ENCODE assay signal across 15 cellular contexts in genomic region chr17:42690596-42690995, GRCh38. TPM values are rescaled to one million over a fixed set of nuclear protein-coding genes. Genes with fewer than 3 reads are reported as not detected.
DNase-seq lines count a peak whose midpoint lies in the region; ATAC-seq and TF ChIP-seq lines count a peak whose summit lies in the region.
"Had no signal": no experiment of that assay in that cellular context is flagged by ENCODE, and none has a peak within 500 bp of the region (broad histone marks: within the 10 kb centered on the region; RNA-seq: fewer than 3 reads in every experiment).

No MANE protein-coding gene starts in this region.

- peak overlapping the region; percentile 6 for H3K23ac ChIP-seq in trophoblast cell (ENCODE audit: low read length)

- H3K27me3 ChIP-seq in left ventricle myocardium inferior (ENCODE audit: low read depth) (no peaks in the 10 kb centered on the region), trophoblast cell (ENCODE audit: insufficient read depth, low read length) (no peaks in the 10 kb centered on the region)

- WGBS in trophoblast cell (ENCODE audit: extremely low coverage, insufficient coverage, insufficient read length), result no CpG with 5 or more reads among the region's 10 CpGs

- H4K91ac ChIP-seq in trophoblast cell (ENCODE audit: low read depth, low read length), result no peak overlapping the region

- ATAC-seq in activated naive CD8-positive, alpha-beta T cell treated with anti-CD3 and anti-CD28 coated beads, Interleukin-2, amount 10 ng/mL, durations not matched to agents 7 days and 5 days (ENCODE audit: low read depth), result no peak
- ATAC-seq in T-helper 17 cell, result no peak
- ATAC-seq: GM12878, GM23338 had no signal

- no peak overlapping the region for H2BK120ac ChIP-seq in trophoblast cell (ENCODE audit: insufficient read depth, low read length, poor library complexity)

- H3K36me3 ChIP-seq in left ventricle myocardium inferior (peaks cover 34% of the 10 kb centered on the region), trophoblast cell (ENCODE audit: control insufficient read depth in 1 of 2, insufficient read depth in 2 of 2, low read length in 2 of 2) (peaks cover 0 to 2% of the 10 kb centered on the region in 2 experiments)

- peak overlapping the region; percentile 16 for H3K27ac Mint-ChIP-seq in activated naive CD8-positive, alpha-beta T cell treated with anti-CD3 and anti-CD28 coated beads, Interleukin-2, amount 10 ng/mL, durations not matched to agents 7 days and 5 days
- no peak overlapping the region for H3K27ac Mint-ChIP-seq in activated naive CD8-positive, alpha-beta T cell treated with anti-CD3 and anti-CD28 coated beads for 36 hours
- peak overlapping the region; percentile 32 for H3K27ac Mint-ChIP-seq in T-helper 17 cell
- H3K27ac Mint-ChIP-seq: GM23338 had no signal

- H3K4me1 ChIP-seq in left ventricle myocardium inferior, result peaks cover 9% of the 10 kb centered on the region
- H3K4me1 ChIP-seq in trophoblast cell (ENCODE audit: control insufficient read depth in 1 of 2, insufficient read depth in 2 of 2, low read length in 2 of 2), result peaks cover 4% of the 10 kb centered on the region in 2 experiments

- no peak overlapping the region for H2AK5ac ChIP-seq in trophoblast cell (ENCODE audit: low read length)

- H3K4me1 Mint-ChIP-seq in activated naive CD8-positive, alpha-beta T cell treated with anti-CD3 and anti-CD28 coated beads, Interleukin-2, amount 10 ng/mL, durations not matched to agents 7 days and 5 days, result no peaks in the 10 kb centered on the region
- no peaks in the 10 kb centered on the region for H3K4me1 Mint-ChIP-seq in activated naive CD8-positive, alpha-beta T cell treated with anti-CD3 and anti-CD28 coated beads for 36 hours
- peaks cover 13% of the 10 kb centered on the region for H3K4me1 Mint-ChIP-seq in T-helper 17 cell
- H3K4me1 Mint-ChIP-seq: CD14-positive monocyte; CD8-positive, alpha-beta memory T cell had no signal

- POLR2A ChIA-PET in activated naive CD8-positive, alpha-beta T cell treated with anti-CD3 and anti-CD28 coated beads, Interleukin-2, amount 10 ng/mL, durations not matched to agents 7 days and 5 days (lab: Charles Lee), result no interaction called here

- H4K12ac ChIP-seq in trophoblast cell (ENCODE audit: low read depth, low read length), result no peak overlapping the region

- H3K9ac ChIP-seq in trophoblast cell (ENCODE audit: low read length), result no peak overlapping the region

- no peaks in the 10 kb centered on the region for H3K36me3 Mint-ChIP-seq in activated naive CD8-positive, alpha-beta T cell treated with anti-CD3 and anti-CD28 coated beads, Interleukin-2, amount 10 ng/mL, durations not matched to agents 7 days and 5 days
- no peaks in the 10 kb centered on the region for H3K36me3 Mint-ChIP-seq in activated naive CD8-positive, alpha-beta T cell treated with anti-CD3 and anti-CD28 coated beads for 36 hours
- peaks cover 3% of the 10 kb centered on the region for H3K36me3 Mint-ChIP-seq in T-helper 17 cell (ENCODE audit: low read depth)
- H3K36me3 Mint-ChIP-seq: CD8-positive, alpha-beta memory T cell had no signal

- H2AFZ ChIP-seq in trophoblast cell (ENCODE audit: insufficient read depth, low read length, poor library complexity), result no peak overlapping the region
- H2AFZ ChIP-seq: GM23338 had no signal

- no peaks in the 10 kb centered on the region for H3K9me3 Mint-ChIP-seq in activated naive CD8-positive, alpha-beta T cell treated with anti-CD3 and anti-CD28 coated beads, Interleukin-2, amount 10 ng/mL, durations not matched to agents 7 days and 5 days
- H3K9me3 Mint-ChIP-seq in activated naive CD8-positive, alpha-beta T cell treated with anti-CD3 and anti-CD28 coated beads for 36 hours, result no peaks in the 10 kb centered on the region
- H3K9me3 Mint-ChIP-seq: CD14-positive monocyte; CD8-positive, alpha-beta memory T cell; GM23338 had no signal

- no peaks in the 10 kb centered on the region for H3K79me1 ChIP-seq in trophoblast cell (ENCODE audit: low read length)

- intact Hi-C loops in left ventricle myocardium inferior (cut with micrococcal nuclease), result no loop called here

- H2BK12ac ChIP-seq in trophoblast cell (ENCODE audit: low read length), result no peak overlapping the region

- H4K8ac ChIP-seq in trophoblast cell (ENCODE audit: low read depth, low read length), result no peak overlapping the region

- H3K79me2 ChIP-seq in trophoblast cell (ENCODE audit: control insufficient read depth, insufficient read depth, low read length, poor library complexity), result no peaks in the 10 kb centered on the region

- H3K14ac ChIP-seq in trophoblast cell (ENCODE audit: low read length), result no peak overlapping the region

- no peak for TF ChIP-seq CTCF in left ventricle myocardium inferior (IDR thresholded peaks at IDR 0.05; ENCODE audit: borderline replicate concordance)

- H3K4ac ChIP-seq in trophoblast cell (ENCODE audit: low read depth, low read length), result no peak overlapping the region

- H3K27ac ChIP-seq in left ventricle myocardium inferior (replicated peaks), result peak overlapping the region; percentile 50
- no peak overlapping the region for H3K27ac ChIP-seq in trophoblast cell (ENCODE audit: low read depth, low read length)
- H3K27ac ChIP-seq: 22Rv1 had no signal

- H2BK5ac ChIP-seq in trophoblast cell (ENCODE audit: low read depth, low read length, poor library complexity), result no peak overlapping the region

- H3K9me3 ChIP-seq in T-helper 17 cell (ENCODE audit: control insufficient read depth, low read length, poor library complexity, severe bottlenecking) (no peaks in the 10 kb centered on the region), left ventricle myocardium inferior (replicated peaks) (no peaks in the 10 kb centered on the region), trophoblast cell (ENCODE audit: insufficient read depth, low read depth, low read length) (peaks cover 2% of the 10 kb centered on the region)

- peaks cover 2% of the 10 kb centered on the region for H3K27me3 Mint-ChIP-seq in activated naive CD8-positive, alpha-beta T cell treated with anti-CD3 and anti-CD28 coated beads, Interleukin-2, amount 10 ng/mL, durations not matched to agents 7 days and 5 days
- H3K27me3 Mint-ChIP-seq in activated naive CD8-positive, alpha-beta T cell treated with anti-CD3 and anti-CD28 coated beads for 36 hours, result no peaks in the 10 kb centered on the region
- H3K27me3 Mint-ChIP-seq in T-helper 17 cell, result no peaks in the 10 kb centered on the region

- H3K4me3 ChIP-seq in left ventricle myocardium inferior (no peak overlapping the region), trophoblast cell (ENCODE audit: low read depth, low read length) (no peak overlapping the region)
- H3K4me3 ChIP-seq: GM12878, GM23338 had no signal

- no peak overlapping the region for H3K18ac ChIP-seq in trophoblast cell (ENCODE audit: low read length)

- no peak for DNase-seq in activated naive CD8-positive, alpha-beta T cell treated with anti-CD3 and anti-CD28 coated beads, Interleukin-2, amount 10 ng/mL, durations not matched to agents 7 days and 5 days
- DNase-seq in activated naive CD8-positive, alpha-beta T cell treated with anti-CD3 and anti-CD28 coated beads for 36 hours, result no peak
- DNase-seq in T-helper 17 cell (no peak), left ventricle myocardium inferior (no peak), trophoblast cell (no peak), cortex of kidney (lab: John Stamatoyannopoulos, UW) (no peak), OCI-M1 (lab: John Stamatoyannopoulos, UW) (no peak)
- DNase-seq in stimulated activated CD4-positive, alpha-beta T cell treated with anti-CD3 and anti-CD28 coated beads, Interleukin-2, amount 100 ng/mL, for 24 hours, result no peak
- DNase-seq: Calu3; CD8-positive, alpha-beta memory T cell; DMS 273 treated with DMSO at 0.1 percent for 48 hours had no signal

- H3K4me3 Mint-ChIP-seq in activated naive CD8-positive, alpha-beta T cell treated with anti-CD3 and anti-CD28 coated beads, Interleukin-2, amount 10 ng/mL, durations not matched to agents 7 days and 5 days, result no peak overlapping the region
- H3K4me3 Mint-ChIP-seq in activated naive CD8-positive, alpha-beta T cell treated with anti-CD3 and anti-CD28 coated beads for 36 hours, result no peak overlapping the region
- no peak overlapping the region for H3K4me3 Mint-ChIP-seq in T-helper 17 cell
- H3K4me3 Mint-ChIP-seq: CD14-positive monocyte; CD8-positive, alpha-beta memory T cell; GM23338 had no signal

- no peak overlapping the region for H3K4me2 ChIP-seq in trophoblast cell (ENCODE audit: low read length)
- H3K4me2 ChIP-seq: GM23338 had no signal

RNA-seq across cellular contexts. Expression of gene CNTNAP1, which starts 8.3 kb away (rescaled TPM):
- total RNA-seq in activated naive CD8-positive, alpha-beta T cell treated with anti-CD3 and anti-CD28 coated beads, Interleukin-2, amount 10 ng/mL, durations not matched to agents 7 days and 5 days, result 1 to 10 TPM; 3.6 to 4.6 TPM
- total RNA-seq in activated naive CD8-positive, alpha-beta T cell treated with anti-CD3 and anti-CD28 coated beads for 36 hours, result under 1 TPM; 0.68 to 0.70 TPM
- total RNA-seq in T-helper 17 cell, result 1 to 10 TPM; 3.9 to 6.9 TPM
- total RNA-seq in left ventricle myocardium inferior, result 4.2 TPM
- 0.44 and 0.45 TPM in 2 replicates for polyA plus RNA-seq in trophoblast cell (2013)

RNA-seq across cellular contexts. Expression of gene CCR10, which starts 9.0 kb away (rescaled TPM):
- under 1 TPM; 0.33 to 0.57 TPM for total RNA-seq in activated naive CD8-positive, alpha-beta T cell treated with anti-CD3 and anti-CD28 coated beads, Interleukin-2, amount 10 ng/mL, durations not matched to agents 7 days and 5 days
- total RNA-seq in activated naive CD8-positive, alpha-beta T cell treated with anti-CD3 and anti-CD28 coated beads for 36 hours, result under 1 TPM; 0.12 to 0.25 TPM
- total RNA-seq in T-helper 17 cell, result 1 to 10 TPM; 1.4 to 1.6 TPM
- total RNA-seq in left ventricle myocardium inferior, result 0.88 TPM
- polyA plus RNA-seq in trophoblast cell (2013), result 0.14 and 0.25 TPM in 2 replicates

RNA-seq across cellular contexts. Expression of gene PLEKHH3, which starts 13.8 kb away (rescaled TPM):
- total RNA-seq in activated naive CD8-positive, alpha-beta T cell treated with anti-CD3 and anti-CD28 coated beads, Interleukin-2, amount 10 ng/mL, durations not matched to agents 7 days and 5 days, result 1 to 10 TPM in 1 of 2 experiments, under 1 TPM in 1; 0.94 to 1.8 TPM
- under 1 TPM; 0.85 to 0.90 TPM for total RNA-seq in activated naive CD8-positive, alpha-beta T cell treated with anti-CD3 and anti-CD28 coated beads for 36 hours
- total RNA-seq in T-helper 17 cell (under 1 TPM; 0.78 to 0.85 TPM), left ventricle myocardium inferior (21.5 TPM)
- 8.0 and 8.7 TPM in 2 replicates for polyA plus RNA-seq in trophoblast cell (2013)
- polyA plus RNA-seq: CD8-positive, alpha-beta memory T cell had no signal

RNA-seq across cellular contexts. Expression of gene TUBG2, which starts 31.5 kb away (rescaled TPM):
- 10 to 100 TPM; 17.0 to 19.2 TPM for total RNA-seq in activated naive CD8-positive, alpha-beta T cell treated with anti-CD3 and anti-CD28 coated beads, Interleukin-2, amount 10 ng/mL, durations not matched to agents 7 days and 5 days
- 1 to 10 TPM; 7.1 to 7.8 TPM for total RNA-seq in activated naive CD8-positive, alpha-beta T cell treated with anti-CD3 and anti-CD28 coated beads for 36 hours
- total RNA-seq in T-helper 17 cell (10 to 100 TPM in 1 of 2 donors, 1 to 10 TPM in 1; 8.9 to 11.3 TPM), left ventricle myocardium inferior (15.6 TPM)
- 13.2 and 14.1 TPM in 2 replicates for polyA plus RNA-seq in trophoblast cell (2013)

RNA-seq across cellular contexts. Expression of gene EZH1, which starts 54.2 kb away (rescaled TPM):
- 10 to 100 TPM; 83.1 to 98.4 TPM for total RNA-seq in activated naive CD8-positive, alpha-beta T cell treated with anti-CD3 and anti-CD28 coated beads, Interleukin-2, amount 10 ng/mL, durations not matched to agents 7 days and 5 days
- total RNA-seq in activated naive CD8-positive, alpha-beta T cell treated with anti-CD3 and anti-CD28 coated beads for 36 hours, result 10 to 100 TPM; 14.4 to 17.5 TPM
- total RNA-seq in T-helper 17 cell (10 to 100 TPM; 72.6 to 77.0 TPM), left ventricle myocardium inferior (43.3 TPM)
- polyA plus RNA-seq in trophoblast cell (2013), result 8.5 and 8.6 TPM in 2 replicates
